19 cellular contexts compared by ENCODE assay signal in genomic region chr11:68295940-68296339, GRCh38. TPM values are rescaled to one million over a fixed set of nuclear protein-coding genes. Genes with fewer than 3 reads are reported as not detected.
A peak's percentile ranks its signal among the peaks of the same experiment; 100 is the strongest.
DNase-seq lines count a peak whose midpoint lies in the region; ATAC-seq, FAIRE-seq and TF ChIP-seq lines count a peak whose summit lies in the region.
"Had no signal": no experiment of that assay in that cellular context is flagged by ENCODE, and none has a peak within 500 bp of the region (broad histone marks: within the 10 kb centered on the region; RNA-seq: fewer than 3 reads in every experiment).

No MANE protein-coding gene starts in this region.

- peak overlapping the region; percentile 43 for H3K27ac Mint-ChIP-seq in T-helper 17 cell
- H3K27ac Mint-ChIP-seq in naive B cell = peak overlapping the region in 3 of 6 donors; percentile 44 to 67 (median 49)
- H3K27ac Mint-ChIP-seq: CD14-positive monocyte; CD8-positive, alpha-beta T cell had no signal

- ATAC-seq in HepG2 (no peak), right lobe of liver (no peak), T-helper 17 cell (no peak), naive B cell (ENCODE audit: low read depth in 2 of 2) (no peak), GM18520 (IDR thresholded peaks at IDR 0.05; ENCODE audit: unreplicated experiment) (no peak), HG02981 (IDR thresholded peaks at IDR 0.05; ENCODE audit: unreplicated experiment) (no peak), right cardiac atrium (no peak)
- ATAC-seq: CD8-positive, alpha-beta T cell had no signal

- no peak overlapping the region for H3K9ac ChIP-seq in HepG2 (ENCODE audit: insufficient read depth, low read depth, low read length)

- H3K36me3 ChIP-seq in HepG2 (replicated peaks in 1 of 2; ENCODE audit: control insufficient read depth in 1 of 2, insufficient read depth in 2 of 2, low read length in 2 of 2) (no peaks in the 10 kb centered on the region), right lobe of liver (no peaks in the 10 kb centered on the region), HAP-1 (replicated peaks) (no peaks in the 10 kb centered on the region)

- in situ Hi-C loops in HepG2 (cut with HindIII; ENCODE audit: extremely low pct_ligation_motif_present, low pct_unique_long_range_greater_than_20kb) = loop anchor here (5.0 kb wide), 2 partner anchors 39 to 84 kb away; partner anchors contain the start of gene KMT5B
- in situ Hi-C loops in HAP-1 (cut with MboI; ENCODE audit: low sequenced_read_pairs) = no loop called here

- H2AFZ ChIP-seq in HepG2 (ENCODE audit: low read length) = no peak overlapping the region

- no peak for TF ChIP-seq POLR2A in HepG2 (IDR thresholded peaks at IDR 0.05; ENCODE audit: insufficient read depth in 1 of 2, low read depth in 2 of 2, low read length in 2 of 2)
- no peak for TF ChIP-seq POLR2A in right lobe of liver (IDR thresholded peaks at IDR 0.05)

- POLR2A ChIA-PET in HepG2 (lab: Yijun Ruan, JAX) = interaction anchor here (1.2 to 8.1 kb wide), 4 partner anchors 19 to 80 kb away, joined by 7 to 220 read pairs (median 100); partner anchors contain the start of genes C11orf24 and KMT5B

- H3K36me3 Mint-ChIP-seq in T-helper 17 cell (ENCODE audit: low read depth) (no peaks in the 10 kb centered on the region), naive B cell (no peaks in the 10 kb centered on the region)
- H3K36me3 Mint-ChIP-seq: CD14-positive monocyte; CD8-positive, alpha-beta T cell had no signal

- no peak for TF ChIP-seq RAD21 in HepG2 (CRISPR knock-in tag; IDR thresholded peaks at IDR 0.05)

- H3K4me3 Mint-ChIP-seq in T-helper 17 cell = no peak overlapping the region
- peak overlapping the region in 5 of 8 donors; percentile 19 to 79 (median 56) for H3K4me3 Mint-ChIP-seq in naive B cell
- H3K4me3 Mint-ChIP-seq: CD14-positive monocyte; CD8-positive, alpha-beta T cell had no signal

- H3K9me3 ChIP-seq in HepG2 (ENCODE audit: low read length) = no peaks in the 10 kb centered on the region
- H3K9me3 ChIP-seq in right lobe of liver = no peaks in the 10 kb centered on the region
- H3K9me3 ChIP-seq in T-helper 17 cell (ENCODE audit: control insufficient read depth, low read length, poor library complexity, severe bottlenecking) = no peaks in the 10 kb centered on the region
- no peaks in the 10 kb centered on the region for H3K9me3 ChIP-seq in HAP-1
- no peaks in the 10 kb centered on the region for H3K9me3 ChIP-seq in right cardiac atrium (ENCODE audit: control insufficient read depth, low read length)

- peaks cover 22% of the 10 kb centered on the region for H3K79me2 ChIP-seq in HepG2 (ENCODE audit: insufficient read depth, low read length)

- DNase-seq in HepG2 (ENCODE audit: low spot score) (no peak), right lobe of liver (no peak), T-helper 17 cell (no peak), naive B cell (no peak), HAP-1 (ENCODE audit: low spot score in 2 of 2) (no peak), right cardiac atrium (no peak)
- DNase-seq: 8988T; AML-193; CD8-positive, alpha-beta T cell; COR-L47; DMS53; HCEC 1CT; KBM-7 had no signal

- H4K20me1 ChIP-seq in HepG2 (ENCODE audit: insufficient read depth, low read length) = no peaks in the 10 kb centered on the region

- H3K27ac ChIP-seq in HepG2 (ENCODE audit: extremely low read length, insufficient read depth, low read length) = peak overlapping the region; percentile 100
- H3K27ac ChIP-seq in right lobe of liver = no peak overlapping the region
- H3K27ac ChIP-seq in right cardiac atrium (ENCODE audit: low read length) = no peak overlapping the region
- H3K27ac ChIP-seq: HL-60 had no signal

- H3K27me3 ChIP-seq in HepG2 (ENCODE audit: control insufficient read depth in 1 of 2, insufficient read depth in 2 of 2, low read length in 2 of 2) = no peaks in the 10 kb centered on the region; a peak in 1 of 5 replicates
- H3K27me3 ChIP-seq in right lobe of liver = no peaks in the 10 kb centered on the region
- no peaks in the 10 kb centered on the region for H3K27me3 ChIP-seq in HAP-1 (ENCODE audit: low read depth)
- no peaks in the 10 kb centered on the region for H3K27me3 ChIP-seq in right cardiac atrium (ENCODE audit: control insufficient read depth, insufficient read depth)

- CTCF ChIA-PET in HepG2 (lab: Yijun Ruan, JAX; ENCODE audit: low intra/inter-chr PET ratio, low total read pairs) = interaction anchor here (3.0 kb wide), 1 partner anchor 39 kb away, joined by 43 read pairs; no protein-coding TSS in a partner anchor

- H3K27me3 Mint-ChIP-seq in T-helper 17 cell = peaks cover 8% of the 10 kb centered on the region
- peaks cover 0 to 7% (median 0%) of the 10 kb centered on the region in 3 donors for H3K27me3 Mint-ChIP-seq in naive B cell

- no peak for FAIRE-seq in HepG2 (lab: Jason Lieb, UNC)
- FAIRE-seq: GM18507, H1 had no signal

- no peak for TF ChIP-seq EP300 in HepG2 (IDR thresholded peaks at IDR 0.05; ENCODE audit: low read depth in 2 of 2, low read length in 2 of 2)
- no peak for TF ChIP-seq EP300 in HepG2 (CRISPR knock-in tag; IDR thresholded peaks at IDR 0.05; ENCODE audit: borderline replicate concordance)

- intact Hi-C loops in HepG2 (cut with micrococcal nuclease; ENCODE audit: unreplicated experiment) = no loop called here
- intact Hi-C loops in right lobe of liver (cut with DNase I) = loop anchor here (5.0 to 10.0 kb wide), 2 partner anchors 39 to 81 kb away; partner anchors contain the start of gene KMT5B (in 1 of the 2)
- intact Hi-C loops in right cardiac atrium (cut with DNase I) = loop anchor here (2.0 to 10.0 kb wide), 3 partner anchors 39 to 81 kb away; partner anchors contain the start of gene KMT5B (in 1 of the 4)

- H3K4me1 Mint-ChIP-seq in T-helper 17 cell = peaks cover 2% of the 10 kb centered on the region
- H3K4me1 Mint-ChIP-seq in naive B cell = peaks cover 23 to 59% (median 40%) of the 10 kb centered on the region in 3 donors

- BruUV-seq in HepG2 (replicated peaks; lab: Mats Ljungman, UMichigan) = no TSS peak

- H3K4me2 ChIP-seq in HepG2 (ENCODE audit: low read depth, low read length) = no peak overlapping the region

- WGBS in HepG2 (ENCODE audit: low lambda C conversion rate) = 81% methylated on average over 4 of the region's 5 CpGs
- WGBS in right lobe of liver (ENCODE audit: insufficient coverage, low coverage, low lambda C conversion rate, missing lambda C conversion rate) = no CpG with 5 or more reads among the region's 5 CpGs
- 92% methylated on average over 5 of the region's 5 CpGs for WGBS in right cardiac atrium

- H3K4me3 ChIP-seq in HepG2 (replicated peaks in 1 of 3; ENCODE audit: insufficient read depth in 1 of 3, low read depth in 2 of 3, low read length in 3 of 3) (no peak overlapping the region), right lobe of liver (no peak overlapping the region), HAP-1 (no peak overlapping the region), right cardiac atrium (ENCODE audit: low read length) (no peak overlapping the region)

- no peaks in the 10 kb centered on the region for H3K9me3 Mint-ChIP-seq in naive B cell
- H3K9me3 Mint-ChIP-seq: CD14-positive monocyte; CD8-positive, alpha-beta T cell had no signal

- TF ChIP-seq CTCF in HepG2 (CRISPR knock-in tag; IDR thresholded peaks at IDR 0.05) (no peak), right lobe of liver (IDR thresholded peaks at IDR 0.05) (no peak)

- H3K4me1 ChIP-seq in HepG2 (ENCODE audit: insufficient read depth, low read length) (peaks cover 43% of the 10 kb centered on the region), right lobe of liver (peaks cover 0 to 26% (median 10%) of the 10 kb centered on the region in 4 donors), HAP-1 (no peaks in the 10 kb centered on the region), right cardiac atrium (ENCODE audit: control insufficient read depth, insufficient read depth, low read length) (no peaks in the 10 kb centered on the region)

RNA-seq across cellular contexts. Expression of gene LRP5, which starts 16.5 kb away (rescaled TPM):
- 23.6 and 40.4 TPM in 2 replicates for total RNA-seq in HepG2 (2016; rRNA removed; fragmentation: Illumina TruSeq; extraction: Trizol)
- 19.7 and 22.6 TPM in 2 replicates for total RNA-seq in HepG2 (2016; cell fraction: cytosol; rRNA removed; fragmentation: Illumina TruSeq; extraction: Trizol; ENCODE audit: low read depth)
- total RNA-seq in HepG2 (2016; cell fraction: insoluble cytoplasmic fraction; rRNA removed; fragmentation: Illumina TruSeq; extraction: Trizol) = 17.6 and 41.1 TPM in 2 replicates
- total RNA-seq in HepG2 (2016; cell fraction: membrane; rRNA removed; fragmentation: Illumina TruSeq; extraction: Trizol) = 27.9 and 29.7 TPM in 2 replicates
- total RNA-seq in HepG2 (2016; cell fraction: nucleus; rRNA removed; fragmentation: Illumina TruSeq; extraction: Trizol) = 50.9 and 60.6 TPM in 2 replicates
- polyA plus RNA-seq in HepG2 (2011; rRNA removed) = 64.0 and 83.4 TPM in 2 replicates
- 37.9 and 59.3 TPM in 2 replicates for polyA plus RNA-seq in HepG2 (2011; cell fraction: cytosol; rRNA removed)
- polyA plus RNA-seq in HepG2 (2011; cell fraction: nucleus; rRNA removed) = 131 and 158 TPM in 2 replicates
- polyA plus RNA-seq in HepG2 (2012) = 80.7 and 119 TPM in 2 replicates
- polyA plus RNA-seq in HepG2 (2016; cell fraction: cytosol; fragmentation: Illumina TruSeq; extraction: Trizol; ENCODE audit: low read depth) = 10.8 and 12.1 TPM in 2 replicates
- polyA plus RNA-seq in HepG2 (2016; cell fraction: insoluble cytoplasmic fraction; fragmentation: Illumina TruSeq; extraction: Trizol; ENCODE audit: low read depth) = 25.6 and 36.8 TPM in 2 replicates
- 20.7 and 25.9 TPM in 2 replicates for polyA plus RNA-seq in HepG2 (2016; cell fraction: membrane; fragmentation: Illumina TruSeq; extraction: Trizol; ENCODE audit: low read depth)
- 130 and 133 TPM in 2 replicates for polyA plus RNA-seq in HepG2 (2016; cell fraction: nucleus; fragmentation: Illumina TruSeq; extraction: Trizol; ENCODE audit: insufficient read depth, low read depth)
- polyA minus RNA-seq in HepG2 (2011; rRNA and poly(A)+ RNA removed; ENCODE audit: low replicate concordance) = 49.7 and 219 TPM in 2 replicates
- 75.4 and 75.5 TPM in 2 replicates for polyA minus RNA-seq in HepG2 (2011; cell fraction: cytosol; rRNA and poly(A)+ RNA removed)
- 58.3 and 59.0 TPM in 2 replicates for polyA minus RNA-seq in HepG2 (2011; cell fraction: nucleus; rRNA and poly(A)+ RNA removed)
- 100 to 1,000 TPM in 2 of 6 experiments, 10 to 100 TPM in 4; 74.4 to 120 (median 88.2) TPM for total RNA-seq in right lobe of liver
- total RNA-seq in T-helper 17 cell = 1 to 10 TPM in 1 of 2 donors, under 1 TPM in 1; 0.73 to 3.0 TPM
- under 1 TPM in 5 of 6 donors, not detected in 1; 0.04 to 0.88 (median 0.56) TPM for polyA plus RNA-seq in naive B cell (ENCODE audit: low read depth in 6 of 6)
- total RNA-seq in right cardiac atrium = 10 to 100 TPM; 61.6 to 88.8 (median 75.4) TPM
- 57.1 TPM for polyA plus RNA-seq in right cardiac atrium

RNA-seq across cellular contexts. Expression of gene C11orf24, which starts 24.2 kb away (rescaled TPM):
- total RNA-seq in HepG2 (2016; rRNA removed; fragmentation: Illumina TruSeq; extraction: Trizol) (50.8 and 55.5 TPM in 2 replicates), right lobe of liver (10 to 100 TPM; 39.4 to 70.9 (median 62.4) TPM), T-helper 17 cell (10 to 100 TPM; 10.5 to 11.6 TPM), right cardiac atrium (10 to 100 TPM; 18.9 to 40.1 (median 25.3) TPM)
- total RNA-seq in HepG2 (2016; cell fraction: cytosol; rRNA removed; fragmentation: Illumina TruSeq; extraction: Trizol; ENCODE audit: low read depth) = 110 and 141 TPM in 2 replicates
- 53.9 and 57.2 TPM in 2 replicates for total RNA-seq in HepG2 (2016; cell fraction: insoluble cytoplasmic fraction; rRNA removed; fragmentation: Illumina TruSeq; extraction: Trizol)
- 100.0 and 131 TPM in 2 replicates for total RNA-seq in HepG2 (2016; cell fraction: membrane; rRNA removed; fragmentation: Illumina TruSeq; extraction: Trizol)
- total RNA-seq in HepG2 (2016; cell fraction: nucleus; rRNA removed; fragmentation: Illumina TruSeq; extraction: Trizol) = 32.7 and 33.6 TPM in 2 replicates
- polyA plus RNA-seq in HepG2 (2011; rRNA removed) (52.9 and 62.4 TPM in 2 replicates), naive B cell (ENCODE audit: low read depth in 6 of 6) (10 to 100 TPM; 22.2 to 67.0 (median 42.5) TPM), right cardiac atrium (28.7 TPM)
- polyA plus RNA-seq in HepG2 (2011; cell fraction: cytosol; rRNA removed) = 58.4 and 70.2 TPM in 2 replicates
- 58.8 and 59.2 TPM in 2 replicates for polyA plus RNA-seq in HepG2 (2011; cell fraction: nucleus; rRNA removed)
- polyA plus RNA-seq in HepG2 (2012) = 50.8 and 63.8 TPM in 2 replicates
- 122 and 158 TPM in 2 replicates for polyA plus RNA-seq in HepG2 (2016; cell fraction: cytosol; fragmentation: Illumina TruSeq; extraction: Trizol; ENCODE audit: low read depth)
- 61.2 and 70.0 TPM in 2 replicates for polyA plus RNA-seq in HepG2 (2016; cell fraction: insoluble cytoplasmic fraction; fragmentation: Illumina TruSeq; extraction: Trizol; ENCODE audit: low read depth)
- polyA plus RNA-seq in HepG2 (2016; cell fraction: membrane; fragmentation: Illumina TruSeq; extraction: Trizol; ENCODE audit: low read depth) = 97.9 and 125 TPM in 2 replicates
- 71.8 and 76.2 TPM in 2 replicates for polyA plus RNA-seq in HepG2 (2016; cell fraction: nucleus; fragmentation: Illumina TruSeq; extraction: Trizol; ENCODE audit: insufficient read depth, low read depth)
- polyA minus RNA-seq in HepG2 (2011; rRNA and poly(A)+ RNA removed; ENCODE audit: low replicate concordance) = 53.9 and 60.5 TPM in 2 replicates
- polyA minus RNA-seq in HepG2 (2011; cell fraction: cytosol; rRNA and poly(A)+ RNA removed) = 26.4 and 31.4 TPM in 2 replicates
- 19.3 and 23.5 TPM in 2 replicates for polyA minus RNA-seq in HepG2 (2011; cell fraction: nucleus; rRNA and poly(A)+ RNA removed)

Comparison
In these comparisons a context has a peak if more than half of its experiments do, and no peak if none do; other contexts are left out.
1. RNA of gene LRP5, which starts 16.5 kb away (total RNA-seq): 74.4 to 120 TPM in right lobe of liver, 61.6 to 88.8 TPM in right cardiac atrium and 17.6 to 60.6 TPM in HepG2; 0.73 to 3.0 TPM in T-helper 17 cell; every median in the first group is over 4 times any median in the second.